8 cellular contexts compared by ENCODE assay signal in genomic region chr15:44727462-44728231, GRCh38. TPM values are rescaled to one million over a fixed set of nuclear protein-coding genes. Genes with fewer than 3 reads are reported as not detected.
A peak's percentile ranks its signal among the peaks of the same experiment; 100 is the strongest.
DNase-seq lines count a peak whose midpoint lies in the region; ATAC-seq and TF ChIP-seq lines count a peak whose summit lies in the region.

No MANE protein-coding gene starts in this region.

- TF ChIP-seq CTCF in ascending aorta (IDR thresholded peaks at IDR 0.05) (no peak), upper lobe of left lung (IDR thresholded peaks at IDR 0.05) (no peak)

- no peak for TF ChIP-seq POLR2A in upper lobe of left lung (IDR thresholded peaks at IDR 0.05)

- H3K4me1 Mint-ChIP-seq in activated naive CD4-positive, alpha-beta T cell treated with anti-CD3 and anti-CD28 coated beads, Interleukin-2, amount 50 U/mL, for 24 hours = peaks cover 69% of the 10 kb centered on the region

- intact Hi-C loops in ascending aorta (cut with DNase I) = loop anchor here (2.0 to 10.0 kb wide), 7 partner anchors 65 to 907 kb away; partner anchors contain the start of genes CTDSPL2, EIF3J, GOLM2 and SPG11

- H3K27ac Mint-ChIP-seq in activated naive CD4-positive, alpha-beta T cell treated with anti-CD3 and anti-CD28 coated beads, Interleukin-2, amount 50 U/mL, for 24 hours = peak overlapping the region; percentile 100

- 100% methylated on average over 1 to 4 of the region's 6 CpGs for WGBS in mesodermal cell (ENCODE audit: insufficient coverage in 2 of 2), 2 experiments
- 87 to 89% methylated on average over 6 of the region's 6 CpGs for WGBS in upper lobe of left lung, 2 donors

- no peak for DNase-seq in activated naive CD4-positive, alpha-beta T cell treated with Interleukin-2 at 50 U/mL for 16 hours
- DNase-seq in ascending aorta (ENCODE audit: low spot score in 2 of 2) (no peak), upper lobe of left lung (no peak), hepatic stellate cell (ENCODE audit: low spot score) (no peak), SIG-M5 (lab: John Stamatoyannopoulos, UW) (no peak)

- peak overlapping the region; percentile 72 to 77 for H3K4me3 ChIP-seq in ascending aorta
- no peak overlapping the region for H3K4me3 ChIP-seq in mesodermal cell (ENCODE audit: extremely low read depth, insufficient read depth, low read length, poor library complexity, severe bottlenecking)
- peak overlapping the region in 1 of 4 donors; percentile 60 for H3K4me3 ChIP-seq in upper lobe of left lung

- H3K4me1 ChIP-seq in ascending aorta (peaks cover 0 to 21% of the 10 kb centered on the region in 2 donors), mesodermal cell (ENCODE audit: control insufficient read depth, insufficient read depth, low read length, poor library complexity, severe bottlenecking) (peaks cover 7% of the 10 kb centered on the region), upper lobe of left lung (peaks cover 37 to 69% (median 50%) of the 10 kb centered on the region in 4 donors)

- H3K9me3 ChIP-seq in ascending aorta = no peaks in the 10 kb centered on the region
- H3K9me3 ChIP-seq in mesodermal cell (ENCODE audit: control insufficient read depth, low read length) = no peaks in the 10 kb centered on the region
- no peaks in the 10 kb centered on the region for H3K9me3 ChIP-seq in upper lobe of left lung

- no peaks in the 10 kb centered on the region for H3K27me3 ChIP-seq in ascending aorta
- H3K27me3 ChIP-seq in upper lobe of left lung = no peaks in the 10 kb centered on the region

- H3K36me3 ChIP-seq in ascending aorta = peaks cover 0 to 6% of the 10 kb centered on the region in 2 donors
- no peaks in the 10 kb centered on the region for H3K36me3 ChIP-seq in mesodermal cell (ENCODE audit: control insufficient read depth, insufficient read depth, low read length)
- H3K36me3 ChIP-seq in upper lobe of left lung = peaks cover 0 to 9% (median 0%) of the 10 kb centered on the region in 4 donors

- no peaks in the 10 kb centered on the region for H3K27me3 Mint-ChIP-seq in activated naive CD4-positive, alpha-beta T cell treated with anti-CD3 and anti-CD28 coated beads, Interleukin-2, amount 50 U/mL, for 24 hours

- H3K27ac ChIP-seq in ascending aorta (peak overlapping the region; percentile 88 to 96), mesodermal cell (ENCODE audit: low read depth, low read length, severe bottlenecking) (peak overlapping the region; percentile 94), upper lobe of left lung (peak overlapping the region; percentile 92 to 100 (median 99))

- no peaks in the 10 kb centered on the region for H3K9me3 Mint-ChIP-seq in activated naive CD4-positive, alpha-beta T cell treated with anti-CD3 and anti-CD28 coated beads, Interleukin-2, amount 50 U/mL, for 24 hours

- no peak for TF ChIP-seq EP300 in upper lobe of left lung (IDR thresholded peaks at IDR 0.05)

- peak overlapping the region; percentile 100 for H3K4me3 Mint-ChIP-seq in activated naive CD4-positive, alpha-beta T cell treated with anti-CD3 and anti-CD28 coated beads, Interleukin-2, amount 50 U/mL, for 24 hours

- peaks cover 15% of the 10 kb centered on the region for H3K36me3 Mint-ChIP-seq in activated naive CD4-positive, alpha-beta T cell treated with anti-CD3 and anti-CD28 coated beads, Interleukin-2, amount 50 U/mL, for 24 hours

- ATAC-seq in upper lobe of left lung (ENCODE audit: low FRiP score in 2 of 2) (no peak), HG03469 (IDR thresholded peaks at IDR 0.05; ENCODE audit: unreplicated experiment) (no peak)

RNA-seq across cellular contexts. Expression of gene TRIM69, which starts 8.7 kb away (rescaled TPM):
- total RNA-seq in ascending aorta (40.3 TPM), upper lobe of left lung (10 to 100 TPM; 10.3 to 29.3 (median 18.3) TPM)
- polyA plus RNA-seq in mesodermal cell (2013, experiment 1 of 2) = 7.9 TPM
- polyA plus RNA-seq in mesodermal cell (2013, experiment 2 of 2) = 7.2 TPM

RNA-seq across cellular contexts. Expression of gene B2M, which starts 16.3 kb away (rescaled TPM):
- total RNA-seq in ascending aorta (3,395 TPM), upper lobe of left lung (1,000 to 10,000 TPM in 5 of 6 donors, 100 to 1,000 TPM in 1; 963 to 7,115 (median 3,598) TPM)
- polyA plus RNA-seq in mesodermal cell (2013, experiment 1 of 2) = 403 TPM
- polyA plus RNA-seq in mesodermal cell (2013, experiment 2 of 2) = 433 TPM

RNA-seq across cellular contexts. Expression of gene PATL2, which starts 16.5 kb away (rescaled TPM):
- total RNA-seq in ascending aorta (not detected), upper lobe of left lung (10 to 100 TPM in 2 of 6 donors, 1 to 10 TPM in 4; 2.6 to 30.4 (median 7.8) TPM)
- polyA plus RNA-seq in mesodermal cell (2013, experiment 1 of 2) = not detected
- not detected for polyA plus RNA-seq in mesodermal cell (2013, experiment 2 of 2)
